ENCODE assay signal across 24 cellular contexts in genomic region chr20:24376523-24377085, GRCh38.
DNase-seq lines count a peak whose midpoint lies in the region; ATAC-seq and TF ChIP-seq lines count a peak whose summit lies in the region.
"Had no signal": no experiment of that assay in that cellular context is flagged by ENCODE, and none has a peak within 500 bp of the region (broad histone marks: within the 10 kb centered on the region; RNA-seq: fewer than 3 reads in every experiment).

No MANE protein-coding gene starts in this region.

- H3K4me1 Mint-ChIP-seq in HFFc6 (ENCODE audit: low read depth) (peaks cover 29% of the 10 kb centered on the region), chondrocyte (ENCODE audit: low read depth) (peaks cover 23% of the 10 kb centered on the region)
- H3K4me1 Mint-ChIP-seq: activated CD4-positive, alpha-beta T cell treated with anti-CD3 and anti-CD28 coated beads, Interleukin-2, amount 10 ng/mL, durations not matched to agents 24 days and 14 days; CD8-positive, alpha-beta memory T cell; central memory CD8-positive, alpha-beta T cell had no signal

- WGBS in hepatocyte (ENCODE audit: low lambda C conversion rate, missing lambda C conversion rate) = 50% methylated on average over 1 of the region's 1 CpG

- no peaks in the 10 kb centered on the region for H3K36me3 ChIP-seq in hepatocyte (replicated peaks; ENCODE audit: insufficient read depth, low read depth)
- H3K36me3 ChIP-seq: MG63, SJCRH30 had no signal

- no peaks in the 10 kb centered on the region for H3K9me3 ChIP-seq in hepatocyte (ENCODE audit: low read depth)
- H3K9me3 ChIP-seq: MG63, SJCRH30, testis had no signal

- TF ChIP-seq CTCF in AG04449 (IDR thresholded peaks at IDR 0.05; ENCODE audit: insufficient read depth, low read length, missing control alignments) (no peak), HFFc6 (IDR thresholded peaks at IDR 0.05) (no peak), chondrocyte (IDR thresholded peaks at IDR 0.05) (no peak), hepatocyte (IDR thresholded peaks at IDR 0.05; ENCODE audit: poor library complexity) (no peak), GM10266 (IDR thresholded peaks at IDR 0.05; ENCODE audit: control insufficient read depth, insufficient read depth, low read depth, missing control alignments) (no peak)

- ATAC-seq in stimulated activated naive CD8-positive, alpha-beta T cell treated with anti-CD3 and anti-CD28 coated beads, Interleukin-15, Interleukin-2, amounts not matched to agents 100 U/mL and 50 U/mL, for 24 hours = no peak
- ATAC-seq in GM18870 (IDR thresholded peaks at IDR 0.05; ENCODE audit: unreplicated experiment) = no peak

- H3K4me1 ChIP-seq in hepatocyte (ENCODE audit: insufficient read depth) = no peaks in the 10 kb centered on the region
- H3K4me1 ChIP-seq: SJCRH30, testis had no signal

- H3K27ac Mint-ChIP-seq in HFFc6 (peak overlapping the region; percentile 66; the same call in 1 of the 2 replicates), chondrocyte (ENCODE audit: unreplicated experiment) (peak overlapping the region; percentile 20)
- H3K27ac Mint-ChIP-seq: activated CD4-positive, alpha-beta T cell treated with anti-CD3 and anti-CD28 coated beads, Interleukin-2, amount 10 ng/mL, durations not matched to agents 24 days and 14 days; activated T-helper 2 cell treated with anti-CD3 and anti-CD28 coated beads, Interferon-gamma antibody, Interleukin-2, Interleukin-4, amounts not matched to agents 10 μg/mL and 5 μg/mL and 100 μg/mL, durations not matched to agents 14 hours and 24 hours and 36 hours; T-helper 1 cell treated with Interleukin-12 subunit alpha and Interleukin-12 subunit beta and Interleukin-4 antibody, amounts not matched to agents 30 μg/mL and 1 μg/mL, for 36 hours had no signal

- POLR2A ChIA-PET in AG04449 (lab: Yijun Ruan, JAX) = no interaction called here

- H3K9me3 Mint-ChIP-seq in HFFc6 = no peaks in the 10 kb centered on the region
- no peaks in the 10 kb centered on the region for H3K9me3 Mint-ChIP-seq in chondrocyte (ENCODE audit: low read depth)
- H3K9me3 Mint-ChIP-seq: activated CD4-positive, alpha-beta T cell treated with anti-CD3 and anti-CD28 coated beads, Interleukin-2, amount 10 ng/mL, durations not matched to agents 24 days and 14 days; activated T-helper 2 cell treated with anti-CD3 and anti-CD28 coated beads, Interferon-gamma antibody, Interleukin-2, Interleukin-4, amounts not matched to agents 10 μg/mL and 5 μg/mL and 100 μg/mL, durations not matched to agents 14 hours and 24 hours and 36 hours; CD8-positive, alpha-beta memory T cell; central memory CD8-positive, alpha-beta T cell; T-helper 1 cell treated with Interleukin-12 subunit alpha and Interleukin-12 subunit beta and Interleukin-4 antibody, amounts not matched to agents 30 μg/mL and 1 μg/mL, for 36 hours had no signal

- H3K9me2 ChIP-seq in hepatocyte (replicated peaks; ENCODE audit: insufficient read depth) = no peaks in the 10 kb centered on the region

- H3K36me3 Mint-ChIP-seq in HFFc6 (ENCODE audit: low read depth) (no peaks in the 10 kb centered on the region), chondrocyte (ENCODE audit: low read depth) (no peaks in the 10 kb centered on the region)
- H3K36me3 Mint-ChIP-seq: CD8-positive, alpha-beta memory T cell had no signal

- CTCF ChIA-PET in AG04449 (lab: Yijun Ruan, JAX) = no interaction called here

- peak overlapping the region; percentile 4 for H3K27ac ChIP-seq in hepatocyte
- H3K27ac ChIP-seq: SJCRH30, testis had no signal

- H2AFZ ChIP-seq in hepatocyte = no peak overlapping the region

- H3K27me3 Mint-ChIP-seq in HFFc6 (ENCODE audit: insufficient read depth) (peaks cover 2% of the 10 kb centered on the region; the same call in 1 of the 2 replicates), chondrocyte (ENCODE audit: low read depth) (no peaks in the 10 kb centered on the region)
- H3K27me3 Mint-ChIP-seq: central memory CD8-positive, alpha-beta T cell had no signal

- no peaks in the 10 kb centered on the region for H3K79me2 ChIP-seq in hepatocyte

- H3K4me3 ChIP-seq in AG04449 (ENCODE audit: low read depth, low read length) (no peak overlapping the region), hepatocyte (no peak overlapping the region)
- H3K4me3 ChIP-seq: MG63, SJCRH30, testis had no signal

- no peaks in the 10 kb centered on the region for H4K20me1 ChIP-seq in hepatocyte (ENCODE audit: insufficient read depth, poor library complexity, severe bottlenecking)

- peak; percentile 23 for DNase-seq in AG04449 (ENCODE audit: low read depth, low spot score)
- DNase-seq in HFFc6 = peak; percentile 41
- no peak for DNase-seq in chondrocyte (ENCODE audit: low spot score)
- DNase-seq in hepatocyte (ENCODE audit: low spot score) = peak; percentile 28
- DNase-seq in stimulated activated naive CD8-positive, alpha-beta T cell treated with anti-CD3 and anti-CD28 coated beads, Interleukin-15, Interleukin-2, amounts not matched to agents 100 U/mL and 50 U/mL, for 24 hours = no peak
- no peak for DNase-seq in GM10266 (ENCODE audit: extremely low spot score)
- no peak for DNase-seq in NCI-H1092 treated with DMSO at 0.1 percent for 48 hours (lab: John Stamatoyannopoulos, UW)
- DNase-seq: activated CD4-positive, alpha-beta T cell treated with anti-CD3 and anti-CD28 coated beads, Interleukin-2, amount 10 ng/mL, durations not matched to agents 24 days and 14 days; activated CD8-positive, alpha-beta memory T cell treated with anti-CD3 and anti-CD28 coated beads, Interleukin-2, amount 50 U/mL, for 4 hours; CD8-positive, alpha-beta memory T cell; DMS53; effector memory CD4-positive, alpha-beta T cell; hypothalamus; MG63; NCI-H2171; NCI-H69; nucleus accumbens; retina; SJCRH30; testis had no signal

- H3K4me2 ChIP-seq in hepatocyte = no peak overlapping the region

- H3K4me3 Mint-ChIP-seq in HFFc6 (no peak overlapping the region), chondrocyte (ENCODE audit: unreplicated experiment) (no peak overlapping the region)
- H3K4me3 Mint-ChIP-seq: activated CD4-positive, alpha-beta T cell treated with anti-CD3 and anti-CD28 coated beads, Interleukin-2, amount 10 ng/mL, durations not matched to agents 24 days and 14 days; CD8-positive, alpha-beta memory T cell; central memory CD8-positive, alpha-beta T cell; T-helper 1 cell treated with Interleukin-12 subunit alpha and Interleukin-12 subunit beta and Interleukin-4 antibody, amounts not matched to agents 30 μg/mL and 1 μg/mL, for 36 hours had no signal

- H3K27me3 ChIP-seq in hepatocyte = no peaks in the 10 kb centered on the region
- H3K27me3 ChIP-seq: MG63, SJCRH30, testis had no signal

Comparison
In these comparisons a context has a peak if more than half of its experiments do, and no peak if none do; other contexts are left out.
1. DNase-seq: peak in AG04449 (single experiment), HFFc6 (single experiment) and hepatocyte (single experiment); none in chondrocyte (single experiment), stimulated activated naive CD8-positive, alpha-beta T cell treated with anti-CD3 and anti-CD28 coated beads, Interleukin-15, Interleukin-2, amounts not matched to agents 100 U/mL and 50 U/mL, for 24 hours (single experiment), GM10266 (single experiment) and NCI-H1092 treated with DMSO at 0.1 percent for 48 hours (single experiment).